ENCODE assay signal across 1 cellular context in the genomic region with DNA sequence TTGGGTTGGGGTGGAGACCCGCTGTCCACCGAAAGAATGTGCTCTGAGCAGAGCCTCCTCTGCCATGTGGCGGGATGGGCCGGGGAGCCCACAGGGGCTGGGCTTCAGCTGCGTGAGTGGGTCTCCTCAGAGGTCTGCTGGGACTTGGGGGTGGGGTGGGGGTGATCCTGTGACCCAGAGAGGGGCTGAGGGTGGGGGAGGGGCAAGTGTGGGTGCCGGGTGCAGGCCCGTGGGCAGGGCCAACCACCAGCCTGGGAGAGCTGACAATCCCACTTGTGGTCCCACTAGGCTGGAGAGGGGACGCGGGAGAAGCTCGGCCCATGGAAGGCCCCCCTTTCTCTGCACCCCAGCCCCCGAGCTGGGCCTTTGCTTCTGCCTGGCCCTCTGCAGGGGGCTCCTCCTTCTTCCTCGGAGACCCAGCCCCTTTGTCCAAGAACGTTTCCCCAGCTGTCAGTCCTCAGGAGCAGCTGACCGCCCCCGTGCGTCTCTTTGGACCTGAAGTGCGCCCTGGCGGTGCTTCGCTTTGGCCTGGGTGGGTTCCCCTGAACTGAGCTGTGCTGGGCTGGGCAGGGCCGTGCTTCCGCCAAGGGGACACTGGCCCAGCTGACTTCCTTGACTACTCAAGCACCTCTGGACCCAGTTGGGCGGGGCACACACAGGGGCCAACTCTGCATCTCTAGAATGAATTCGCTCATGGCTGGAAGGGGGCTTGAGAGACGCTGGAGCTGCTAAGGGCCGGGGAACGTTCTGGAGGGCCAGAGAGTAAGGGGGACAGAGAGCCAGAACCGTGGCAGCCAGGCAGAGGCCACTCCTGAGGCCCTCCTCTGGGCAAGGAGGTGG.
TF ChIP-seq lines count a peak whose summit lies in the region.

No MANE protein-coding gene starts in this region.

TF ChIP-seq in H1, 55 proteins besides CTCF, POLR2A, EP300 and RAD21:
- TF ChIP-seq CBX5 (IDR thresholded peaks at IDR 0.05; ENCODE audit: low read depth, low read length) (no peak), POU5F1 (IDR thresholded peaks at IDR 0.05; ENCODE audit: low read depth, low read length) (no peak), KDM5A (IDR thresholded peaks at IDR 0.05; ENCODE audit: low read length) (no peak)
- TF ChIP-seq, protein P1, sequence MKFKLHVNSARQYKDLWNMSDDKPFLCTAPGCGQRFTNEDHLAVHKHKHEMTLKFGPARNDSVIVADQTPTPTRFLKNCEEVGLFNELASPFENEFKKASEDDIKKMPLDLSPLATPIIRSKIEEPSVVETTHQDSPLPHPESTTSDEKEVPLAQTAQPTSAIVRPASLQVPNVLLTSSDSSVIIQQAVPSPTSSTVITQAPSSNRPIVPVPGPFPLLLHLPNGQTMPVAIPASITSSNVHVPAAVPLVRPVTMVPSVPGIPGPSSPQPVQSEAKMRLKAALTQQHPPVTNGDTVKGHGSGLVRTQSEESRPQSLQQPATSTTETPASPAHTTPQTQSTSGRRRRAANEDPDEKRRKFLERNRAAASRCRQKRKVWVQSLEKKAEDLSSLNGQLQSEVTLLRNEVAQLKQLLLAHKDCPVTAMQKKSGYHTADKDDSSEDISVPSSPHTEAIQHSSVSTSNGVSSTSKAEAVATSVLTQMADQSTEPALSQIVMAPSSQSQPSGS (IDR thresholded peaks at IDR 0.05; ENCODE audit: low read length), result no peak
